ENCODE assay signal across 9 cellular contexts in the genomic region with DNA sequence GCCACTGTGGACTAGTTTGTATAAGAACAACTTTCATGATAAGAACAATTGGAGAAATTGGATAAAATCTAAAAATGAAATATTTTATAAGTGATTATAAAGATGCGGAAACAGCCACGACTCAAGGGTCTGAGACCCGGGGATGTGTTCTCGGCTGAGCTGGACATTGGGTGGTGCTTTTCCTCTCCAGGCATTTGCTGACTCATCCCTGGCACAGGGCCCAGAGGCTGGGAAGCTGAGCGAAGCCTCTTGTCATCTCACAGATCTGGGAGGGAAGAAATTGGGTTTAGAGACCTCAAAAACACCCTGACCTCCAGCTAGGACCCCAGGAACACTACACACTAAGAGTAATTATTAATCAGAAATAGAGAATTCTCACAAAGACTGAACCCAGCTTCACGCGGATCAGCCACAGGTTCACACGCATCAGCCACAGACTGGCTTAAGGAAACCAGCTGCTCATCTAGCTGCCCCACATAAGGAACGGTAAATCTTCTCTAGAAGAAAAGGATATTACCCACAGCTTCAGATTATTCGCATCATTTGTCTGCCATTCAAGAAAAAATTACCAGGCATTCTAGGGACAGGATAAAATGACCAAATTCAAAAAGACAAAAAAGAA. TPM values are rescaled to one million over a fixed set of nuclear protein-coding genes. Genes with fewer than 3 reads are reported as not detected.
A peak's percentile ranks its signal among the peaks of the same experiment; 100 is the strongest.
DNase-seq lines count a peak whose midpoint lies in the region; ATAC-seq and TF ChIP-seq lines count a peak whose summit lies in the region.
"Had no signal": no experiment of that assay in that cellular context is flagged by ENCODE, and none has a peak within 500 bp of the region (broad histone marks: within the 10 kb centered on the region; RNA-seq: fewer than 3 reads in every experiment).

No MANE protein-coding gene starts in this region.

- H3K36me3 Mint-ChIP-seq in activated T-helper 2 cell treated with anti-CD3 and anti-CD28 coated beads, Interferon-gamma antibody, Interleukin-2, Interleukin-4, amounts not matched to agents 10 μg/mL and 5 μg/mL and 100 μg/mL, durations not matched to agents 14 hours and 24 hours and 36 hours (ENCODE audit: low read depth) = no peaks in the 10 kb centered on the region

- H3K4me2 ChIP-seq in neuronal stem cell (ENCODE audit: insufficient read depth, low read length, poor library complexity, severe bottlenecking) = no peak overlapping the region

- no peak overlapping the region for H3K14ac ChIP-seq in neuronal stem cell (ENCODE audit: low read length)

- H3K4ac ChIP-seq in neuronal stem cell (ENCODE audit: low read length) = no peak overlapping the region

- H3K79me1 ChIP-seq in neuronal stem cell (ENCODE audit: low read depth, low read length) = no peaks in the 10 kb centered on the region

- H2AK5ac ChIP-seq in neuronal stem cell (ENCODE audit: low read depth, low read length) = no peak overlapping the region

- no peak overlapping the region for H3K27ac Mint-ChIP-seq in activated T-helper 2 cell treated with anti-CD3 and anti-CD28 coated beads, Interferon-gamma antibody, Interleukin-2, Interleukin-4, amounts not matched to agents 10 μg/mL and 5 μg/mL and 100 μg/mL, durations not matched to agents 14 hours and 24 hours and 36 hours

- WGBS in right lobe of liver (ENCODE audit: insufficient coverage, low coverage, low lambda C conversion rate, missing lambda C conversion rate) = 55% methylated on average over 10 of the region's 10 CpGs
- WGBS in neuronal stem cell (ENCODE audit: extremely low coverage in 2 of 2, insufficient read length in 2 of 2, insufficient replicate concordance in 1 of 2), 2 donors = no CpG with 5 or more reads among the region's 10 CpGs

- H4K91ac ChIP-seq in neuronal stem cell (ENCODE audit: low read depth, low read length, poor library complexity) = no peak overlapping the region

- H3K9me3 Mint-ChIP-seq in activated T-helper 2 cell treated with anti-CD3 and anti-CD28 coated beads, Interferon-gamma antibody, Interleukin-2, Interleukin-4, amounts not matched to agents 10 μg/mL and 5 μg/mL and 100 μg/mL, durations not matched to agents 14 hours and 24 hours and 36 hours = peaks cover 3% of the 10 kb centered on the region

- no peak overlapping the region for H2BK120ac ChIP-seq in neuronal stem cell (ENCODE audit: low read depth, low read length)

- no peak overlapping the region for H3K4me3 Mint-ChIP-seq in activated T-helper 2 cell treated with anti-CD3 and anti-CD28 coated beads, Interferon-gamma antibody, Interleukin-2, Interleukin-4, amounts not matched to agents 10 μg/mL and 5 μg/mL and 100 μg/mL, durations not matched to agents 14 hours and 24 hours and 36 hours (ENCODE audit: low read depth)

- H4K8ac ChIP-seq in neuronal stem cell (ENCODE audit: low read depth, low read length) = no peak overlapping the region

- no peak for TF ChIP-seq POLR2A in right lobe of liver (IDR thresholded peaks at IDR 0.05)

- no peak overlapping the region for H3K4me3 ChIP-seq in cardiac fibroblast (replicated peaks in 1 of 2; ENCODE audit: low read depth in 2 of 2, low read length in 2 of 2)
- H3K4me3 ChIP-seq in right lobe of liver = no peak overlapping the region
- H3K4me3 ChIP-seq in neuronal stem cell (ENCODE audit: low read length in 2 of 2) = no peak overlapping the region

- H3K27ac ChIP-seq in right lobe of liver (no peak overlapping the region), neuronal stem cell (replicated peaks; ENCODE audit: low read length) (no peak overlapping the region)

- no peak overlapping the region for H3K18ac ChIP-seq in neuronal stem cell (ENCODE audit: low read length)

- H3K9me3 ChIP-seq in right lobe of liver (no peaks in the 10 kb centered on the region), neuronal stem cell (replicated peaks in 1 of 2; ENCODE audit: control insufficient read depth in 2 of 2, insufficient read depth in 1 of 2, low read depth in 1 of 2, low read length in 2 of 2) (no peaks in the 10 kb centered on the region)

- no peak overlapping the region for H2BK12ac ChIP-seq in neuronal stem cell (ENCODE audit: low read length)

- no peaks in the 10 kb centered on the region for H3K27me3 ChIP-seq in right lobe of liver
- peaks cover 0 to 27% (median 4%) of the 10 kb centered on the region in 3 experiments for H3K27me3 ChIP-seq in neuronal stem cell (ENCODE audit: control insufficient read depth in 3 of 3, insufficient read depth in 3 of 3, low read depth in 1 of 3, low read length in 3 of 3)

- no peak overlapping the region for H2AFZ ChIP-seq in neuronal stem cell (ENCODE audit: low read length)

- no peak overlapping the region for H3K23ac ChIP-seq in neuronal stem cell (ENCODE audit: low read depth, low read length, poor library complexity)

- H3K27me3 Mint-ChIP-seq in activated T-helper 2 cell treated with anti-CD3 and anti-CD28 coated beads, Interferon-gamma antibody, Interleukin-2, Interleukin-4, amounts not matched to agents 10 μg/mL and 5 μg/mL and 100 μg/mL, durations not matched to agents 14 hours and 24 hours and 36 hours (ENCODE audit: low read depth) = peaks cover 18% of the 10 kb centered on the region

- H3K4me1 ChIP-seq in right lobe of liver (peaks cover 0 to 14% (median 0%) of the 10 kb centered on the region in 4 donors), neuronal stem cell (ENCODE audit: control insufficient read depth in 2 of 2, insufficient read depth in 1 of 2, low read depth in 1 of 2, low read length in 2 of 2) (peaks cover 0 to 3% of the 10 kb centered on the region in 2 donors)

- TF ChIP-seq CTCF in AG09319 (IDR thresholded peaks at IDR 0.05; ENCODE audit: low read depth, low read length) = no peak
- no peak for TF ChIP-seq CTCF in cardiac fibroblast (IDR thresholded peaks at IDR 0.05; ENCODE audit: low read depth, low read length)
- TF ChIP-seq CTCF in right lobe of liver (IDR thresholded peaks at IDR 0.05) = no peak

- peak; percentile 71 to 88 (median 76) for ATAC-seq in right lobe of liver

- no peak overlapping the region for H2BK15ac ChIP-seq in neuronal stem cell (ENCODE audit: low read length)

- H2BK5ac ChIP-seq in neuronal stem cell (ENCODE audit: low read length) = no peak overlapping the region

- no peaks in the 10 kb centered on the region for H3K4me1 Mint-ChIP-seq in activated T-helper 2 cell treated with anti-CD3 and anti-CD28 coated beads, Interferon-gamma antibody, Interleukin-2, Interleukin-4, amounts not matched to agents 10 μg/mL and 5 μg/mL and 100 μg/mL, durations not matched to agents 14 hours and 24 hours and 36 hours (ENCODE audit: low read depth)

- no peak overlapping the region for H3K9ac ChIP-seq in neuronal stem cell (ENCODE audit: low read depth, low read length, poor library complexity)

- H3K36me3 ChIP-seq in right lobe of liver = no peaks in the 10 kb centered on the region
- no peaks in the 10 kb centered on the region for H3K36me3 ChIP-seq in neuronal stem cell (replicated peaks in 1 of 2; ENCODE audit: control insufficient read depth in 2 of 2, insufficient read depth in 2 of 2, low read length in 2 of 2)

- peak; percentile 36 for DNase-seq in AG09319 (ENCODE audit: extremely low read depth, low read depth)
- DNase-seq in LHCN-M2 (ENCODE audit: low read depth) = peak; percentile 78
- peak; percentile 62 to 86 for DNase-seq in cardiac fibroblast (ENCODE audit: low read depth in 2 of 2)
- peak; percentile 74 to 89 (median 74) for DNase-seq in right lobe of liver
- DNase-seq in activated CD8-positive, alpha-beta memory T cell treated with anti-CD3 and anti-CD28 coated beads, Interleukin-2, amount 50 U/mL, for 4 hours = no peak
- no peak for DNase-seq in neuronal stem cell (ENCODE audit: low spot score)
- no peak for DNase-seq in activated T-helper 2 cell treated with anti-CD3 and anti-CD28 coated beads, Interferon-gamma antibody, Interleukin-2, Interleukin-4, amounts not matched to agents 10 μg/mL and 5 μg/mL and 100 μg/mL, durations not matched to agents 14 hours and 24 hours and 36 hours (ENCODE audit: low spot score)
- no peak for DNase-seq in activated CD4-positive, alpha-beta T cell treated with anti-CD3 and anti-CD28 coated beads, Interleukin-2, amount 50 U/mL, for 1 hour

- intact Hi-C loops in right lobe of liver (cut with DNase I) = no loop called here
- intact Hi-C loops in activated T-helper 2 cell treated with anti-CD3 and anti-CD28 coated beads, Interferon-gamma antibody, Interleukin-2, Interleukin-4, amounts not matched to agents 10 μg/mL and 5 μg/mL and 100 μg/mL, durations not matched to agents 14 hours and 24 hours and 36 hours (cut with micrococcal nuclease) = no loop called here

RNA-seq across cellular contexts. Expression of a gene that starts 2.8 kb away (rescaled TPM):
- total RNA-seq in LHCN-M2 (2014; rRNA removed) = not detected in 2 replicates
- polyA plus RNA-seq in LHCN-M2 (2012) = not detected
- total RNA-seq in right lobe of liver = not detected
- polyA plus RNA-seq in neuronal stem cell (2013, experiment 1 of 2) = not detected
- not detected for polyA plus RNA-seq in neuronal stem cell (2013, experiment 2 of 2)
- not detected in 2 replicates for total RNA-seq in activated T-helper 2 cell treated with anti-CD3 and anti-CD28 coated beads, Interferon-gamma antibody, Interleukin-2, Interleukin-4, amounts not matched to agents 10 μg/mL and 5 μg/mL and 100 μg/mL, durations not matched to agents 14 hours and 24 hours and 36 hours
- total RNA-seq: cerebellum had no signal

RNA-seq across cellular contexts. Expression of a gene that starts 13.7 kb away (rescaled TPM):
- total RNA-seq in LHCN-M2 (2014; rRNA removed) (not detected in 2 replicates), right lobe of liver (not detected)
- polyA plus RNA-seq in LHCN-M2 (2012) = not detected
- not detected for polyA plus RNA-seq in neuronal stem cell (2013, experiment 1 of 2)
- polyA plus RNA-seq in neuronal stem cell (2013, experiment 2 of 2) = not detected
- not detected in 2 replicates for total RNA-seq in activated T-helper 2 cell treated with anti-CD3 and anti-CD28 coated beads, Interferon-gamma antibody, Interleukin-2, Interleukin-4, amounts not matched to agents 10 μg/mL and 5 μg/mL and 100 μg/mL, durations not matched to agents 14 hours and 24 hours and 36 hours
- total RNA-seq: cerebellum had no signal

Comparison
In these comparisons a context has a peak if more than half of its experiments do, and no peak if none do; other contexts are left out.
1. DNase-seq: peak in AG09319 (single experiment), LHCN-M2 (single experiment), cardiac fibroblast (2 of 2) and right lobe of liver (3 of 3); none in activated CD8-positive, alpha-beta memory T cell treated with anti-CD3 and anti-CD28 coated beads, Interleukin-2, amount 50 U/mL, for 4 hours (single experiment), neuronal stem cell (single experiment), activated T-helper 2 cell treated with anti-CD3 and anti-CD28 coated beads, Interferon-gamma antibody, Interleukin-2, Interleukin-4, amounts not matched to agents 10 μg/mL and 5 μg/mL and 100 μg/mL, durations not matched to agents 14 hours and 24 hours and 36 hours (single experiment) and activated CD4-positive, alpha-beta T cell treated with anti-CD3 and anti-CD28 coated beads, Interleukin-2, amount 50 U/mL, for 1 hour (single experiment).